1 cellular context compared by ENCODE assay signal in the genomic region with DNA sequence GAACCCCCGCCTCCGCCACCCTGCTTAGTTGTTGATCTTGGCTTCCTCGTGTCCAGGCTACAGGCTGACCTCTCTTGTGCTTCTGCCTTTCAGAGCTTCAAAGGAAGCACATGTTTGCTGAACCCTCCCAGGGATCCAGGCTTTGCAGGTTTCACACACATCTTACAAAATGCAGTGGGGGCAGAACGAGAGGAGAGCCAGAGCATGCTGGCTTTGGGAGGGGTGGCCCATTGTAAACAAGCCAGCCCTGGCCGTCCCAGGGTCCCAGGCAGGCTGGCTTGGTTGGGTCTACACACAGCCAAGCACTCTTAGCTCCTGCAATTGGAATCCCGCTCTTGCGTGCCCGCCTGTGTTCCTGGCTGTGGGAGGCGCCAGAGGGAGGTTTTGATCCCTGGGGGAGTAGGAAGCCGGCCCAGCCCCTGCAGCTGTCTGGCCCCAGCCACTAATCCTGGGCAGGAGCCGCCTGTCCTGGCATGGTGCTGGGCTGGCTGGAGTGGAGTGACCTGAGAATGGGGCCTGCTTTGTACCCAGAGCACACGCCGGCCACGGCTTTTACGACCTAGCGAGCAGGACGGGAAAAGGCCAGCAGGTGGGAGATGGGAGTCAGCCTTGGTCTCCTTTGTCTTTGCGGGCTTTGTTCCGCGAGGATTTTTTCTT.
TF ChIP-seq lines count a peak whose summit lies in the region.

No MANE protein-coding gene starts in this region.

TF ChIP-seq in HepG2, 621 proteins besides CTCF, POLR2A, EP300 and RAD21 (continued from another document and continues in another):
- TF ChIP-seq RARA (CRISPR knock-in tag; IDR thresholded peaks at IDR 0.05) (peak; percentile 93), PHF8 (CRISPR knock-in tag; IDR thresholded peaks at IDR 0.05) (peak; percentile 69), ZSCAN22 (CRISPR knock-in tag; IDR thresholded peaks at IDR 0.05) (no peak; the same call in 1 of the 2 replicates), ZNF367 (CRISPR knock-in tag; IDR thresholded peaks at IDR 0.05; ENCODE audit: borderline replicate concordance) (peak; percentile 82; the same call in 1 of the 2 replicates), ZNF333 (CRISPR knock-in tag; IDR thresholded peaks at IDR 0.05; ENCODE audit: borderline replicate concordance) (no peak), ZNF530 (CRISPR knock-in tag; IDR thresholded peaks at IDR 0.05; ENCODE audit: low read depth) (no peak), ZFP90 (CRISPR knock-in tag; IDR thresholded peaks at IDR 0.05; ENCODE audit: borderline replicate concordance) (peak; percentile 92), ZNF678 (CRISPR knock-in tag; IDR thresholded peaks at IDR 0.05) (no peak), SETDB1 (CRISPR knock-in tag; IDR thresholded peaks at IDR 0.05; ENCODE audit: borderline replicate concordance) (no peak), ZNF549 (CRISPR knock-in tag; IDR thresholded peaks at IDR 0.05) (no peak), FOXK2 (IDR thresholded peaks at IDR 0.05) (peak; percentile 93), ZNF343 (CRISPR knock-in tag; IDR thresholded peaks at IDR 0.05) (peak; percentile 79), KLF12 (CRISPR knock-in tag; IDR thresholded peaks at IDR 0.05; ENCODE audit: borderline replicate concordance) (no peak), HNRNPUL1 (IDR thresholded peaks at IDR 0.05; ENCODE audit: low read depth, low read length) (no peak), YEATS2 (CRISPR knock-in tag; IDR thresholded peaks at IDR 0.05; ENCODE audit: borderline replicate concordance) (peak; percentile 83; the same call in 1 of the 2 replicates), ZNF337 (CRISPR knock-in tag; IDR thresholded peaks at IDR 0.05; ENCODE audit: borderline replicate concordance, low read depth) (0 out of 2 replicates have a peak, but pooled peaks have one; percentile 80), ZNF432 (CRISPR knock-in tag; IDR thresholded peaks at IDR 0.05; ENCODE audit: borderline replicate concordance) (no peak), NR1H2 (CRISPR knock-in tag; IDR thresholded peaks at IDR 0.05; ENCODE audit: borderline replicate concordance, low read depth) (no peak; the same call in 1 of the 2 replicates), ONECUT2 (CRISPR knock-in tag; IDR thresholded peaks at IDR 0.05) (peak; percentile 51; the same call in 1 of the 2 replicates), PCBP2 (optimal IDR thresholded peaks at IDR 0.05; ENCODE audit: low read depth, low read length, poor library complexity, severe bottlenecking) (no peak), TCF7L2 (IDR thresholded peaks at IDR 0.05; ENCODE audit: low read depth, low read length) (no peak; the same call in 1 of the 2 replicates), KDM4B (CRISPR knock-in tag; IDR thresholded peaks at IDR 0.05) (peak; percentile 70; the same call in 1 of the 2 replicates), SKI (IDR thresholded peaks at IDR 0.05; ENCODE audit: partially characterized antibody) (peak; percentile 77), PHF20 (CRISPR knock-in tag; IDR thresholded peaks at IDR 0.05) (no peak), WIZ (CRISPR knock-in tag; IDR thresholded peaks at IDR 0.05) (no peak)
- TF ChIP-seq, protein P1, sequence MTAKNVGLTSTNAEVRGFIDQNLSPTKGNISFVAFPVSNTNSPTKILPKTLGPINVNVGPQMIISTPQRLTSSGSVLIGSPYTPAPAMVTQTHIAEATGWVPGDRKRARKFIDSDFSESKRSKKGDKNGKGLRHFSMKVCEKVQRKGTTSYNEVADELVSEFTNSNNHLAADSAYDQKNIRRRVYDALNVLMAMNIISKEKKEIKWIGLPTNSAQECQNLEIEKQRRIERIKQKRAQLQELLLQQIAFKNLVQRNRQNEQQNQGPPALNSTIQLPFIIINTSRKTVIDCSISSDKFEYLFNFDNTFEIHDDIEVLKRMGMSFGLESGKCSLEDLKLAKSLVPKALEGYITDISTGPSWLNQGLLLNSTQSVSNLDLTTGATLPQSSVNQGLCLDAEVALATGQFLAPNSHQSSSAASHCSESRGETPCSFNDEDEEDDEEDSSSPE (CRISPR knock-in tag; IDR thresholded peaks at IDR 0.05) = peak; percentile 89
- TF ChIP-seq, protein P2, sequence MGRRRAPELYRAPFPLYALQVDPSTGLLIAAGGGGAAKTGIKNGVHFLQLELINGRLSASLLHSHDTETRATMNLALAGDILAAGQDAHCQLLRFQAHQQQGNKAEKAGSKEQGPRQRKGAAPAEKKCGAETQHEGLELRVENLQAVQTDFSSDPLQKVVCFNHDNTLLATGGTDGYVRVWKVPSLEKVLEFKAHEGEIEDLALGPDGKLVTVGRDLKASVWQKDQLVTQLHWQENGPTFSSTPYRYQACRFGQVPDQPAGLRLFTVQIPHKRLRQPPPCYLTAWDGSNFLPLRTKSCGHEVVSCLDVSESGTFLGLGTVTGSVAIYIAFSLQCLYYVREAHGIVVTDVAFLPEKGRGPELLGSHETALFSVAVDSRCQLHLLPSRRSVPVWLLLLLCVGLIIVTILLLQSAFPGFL (CRISPR knock-in tag; IDR thresholded peaks at IDR 0.05) = no peak
- TF ChIP-seq, protein P3, sequence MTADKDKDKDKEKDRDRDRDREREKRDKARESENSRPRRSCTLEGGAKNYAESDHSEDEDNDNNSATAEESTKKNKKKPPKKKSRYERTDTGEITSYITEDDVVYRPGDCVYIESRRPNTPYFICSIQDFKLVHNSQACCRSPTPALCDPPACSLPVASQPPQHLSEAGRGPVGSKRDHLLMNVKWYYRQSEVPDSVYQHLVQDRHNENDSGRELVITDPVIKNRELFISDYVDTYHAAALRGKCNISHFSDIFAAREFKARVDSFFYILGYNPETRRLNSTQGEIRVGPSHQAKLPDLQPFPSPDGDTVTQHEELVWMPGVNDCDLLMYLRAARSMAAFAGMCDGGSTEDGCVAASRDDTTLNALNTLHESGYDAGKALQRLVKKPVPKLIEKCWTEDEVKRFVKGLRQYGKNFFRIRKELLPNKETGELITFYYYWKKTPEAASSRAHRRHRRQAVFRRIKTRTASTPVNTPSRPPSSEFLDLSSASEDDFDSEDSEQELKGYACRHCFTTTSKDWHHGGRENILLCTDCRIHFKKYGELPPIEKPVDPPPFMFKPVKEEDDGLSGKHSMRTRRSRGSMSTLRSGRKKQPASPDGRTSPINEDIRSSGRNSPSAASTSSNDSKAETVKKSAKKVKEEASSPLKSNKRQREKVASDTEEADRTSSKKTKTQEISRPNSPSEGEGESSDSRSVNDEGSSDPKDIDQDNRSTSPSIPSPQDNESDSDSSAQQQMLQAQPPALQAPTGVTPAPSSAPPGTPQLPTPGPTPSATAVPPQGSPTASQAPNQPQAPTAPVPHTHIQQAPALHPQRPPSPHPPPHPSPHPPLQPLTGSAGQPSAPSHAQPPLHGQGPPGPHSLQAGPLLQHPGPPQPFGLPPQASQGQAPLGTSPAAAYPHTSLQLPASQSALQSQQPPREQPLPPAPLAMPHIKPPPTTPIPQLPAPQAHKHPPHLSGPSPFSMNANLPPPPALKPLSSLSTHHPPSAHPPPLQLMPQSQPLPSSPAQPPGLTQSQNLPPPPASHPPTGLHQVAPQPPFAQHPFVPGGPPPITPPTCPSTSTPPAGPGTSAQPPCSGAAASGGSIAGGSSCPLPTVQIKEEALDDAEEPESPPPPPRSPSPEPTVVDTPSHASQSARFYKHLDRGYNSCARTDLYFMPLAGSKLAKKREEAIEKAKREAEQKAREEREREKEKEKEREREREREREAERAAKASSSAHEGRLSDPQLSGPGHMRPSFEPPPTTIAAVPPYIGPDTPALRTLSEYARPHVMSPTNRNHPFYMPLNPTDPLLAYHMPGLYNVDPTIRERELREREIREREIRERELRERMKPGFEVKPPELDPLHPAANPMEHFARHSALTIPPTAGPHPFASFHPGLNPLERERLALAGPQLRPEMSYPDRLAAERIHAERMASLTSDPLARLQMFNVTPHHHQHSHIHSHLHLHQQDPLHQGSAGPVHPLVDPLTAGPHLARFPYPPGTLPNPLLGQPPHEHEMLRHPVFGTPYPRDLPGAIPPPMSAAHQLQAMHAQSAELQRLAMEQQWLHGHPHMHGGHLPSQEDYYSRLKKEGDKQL (CRISPR knock-in tag; IDR thresholded peaks at IDR 0.05; ENCODE audit: low read depth) = peak; percentile 85
- TF ChIP-seq, protein P4, sequence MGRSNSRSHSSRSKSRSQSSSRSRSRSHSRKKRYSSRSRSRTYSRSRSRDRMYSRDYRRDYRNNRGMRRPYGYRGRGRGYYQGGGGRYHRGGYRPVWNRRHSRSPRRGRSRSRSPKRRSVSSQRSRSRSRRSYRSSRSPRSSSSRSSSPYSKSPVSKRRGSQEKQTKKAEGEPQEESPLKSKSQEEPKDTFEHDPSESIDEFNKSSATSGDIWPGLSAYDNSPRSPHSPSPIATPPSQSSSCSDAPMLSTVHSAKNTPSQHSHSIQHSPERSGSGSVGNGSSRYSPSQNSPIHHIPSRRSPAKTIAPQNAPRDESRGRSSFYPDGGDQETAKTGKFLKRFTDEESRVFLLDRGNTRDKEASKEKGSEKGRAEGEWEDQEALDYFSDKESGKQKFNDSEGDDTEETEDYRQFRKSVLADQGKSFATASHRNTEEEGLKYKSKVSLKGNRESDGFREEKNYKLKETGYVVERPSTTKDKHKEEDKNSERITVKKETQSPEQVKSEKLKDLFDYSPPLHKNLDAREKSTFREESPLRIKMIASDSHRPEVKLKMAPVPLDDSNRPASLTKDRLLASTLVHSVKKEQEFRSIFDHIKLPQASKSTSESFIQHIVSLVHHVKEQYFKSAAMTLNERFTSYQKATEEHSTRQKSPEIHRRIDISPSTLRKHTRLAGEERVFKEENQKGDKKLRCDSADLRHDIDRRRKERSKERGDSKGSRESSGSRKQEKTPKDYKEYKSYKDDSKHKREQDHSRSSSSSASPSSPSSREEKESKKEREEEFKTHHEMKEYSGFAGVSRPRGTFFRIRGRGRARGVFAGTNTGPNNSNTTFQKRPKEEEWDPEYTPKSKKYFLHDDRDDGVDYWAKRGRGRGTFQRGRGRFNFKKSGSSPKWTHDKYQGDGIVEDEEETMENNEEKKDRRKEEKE (IDR thresholded peaks at IDR 0.05) = no peak
- TF ChIP-seq, protein P5, sequence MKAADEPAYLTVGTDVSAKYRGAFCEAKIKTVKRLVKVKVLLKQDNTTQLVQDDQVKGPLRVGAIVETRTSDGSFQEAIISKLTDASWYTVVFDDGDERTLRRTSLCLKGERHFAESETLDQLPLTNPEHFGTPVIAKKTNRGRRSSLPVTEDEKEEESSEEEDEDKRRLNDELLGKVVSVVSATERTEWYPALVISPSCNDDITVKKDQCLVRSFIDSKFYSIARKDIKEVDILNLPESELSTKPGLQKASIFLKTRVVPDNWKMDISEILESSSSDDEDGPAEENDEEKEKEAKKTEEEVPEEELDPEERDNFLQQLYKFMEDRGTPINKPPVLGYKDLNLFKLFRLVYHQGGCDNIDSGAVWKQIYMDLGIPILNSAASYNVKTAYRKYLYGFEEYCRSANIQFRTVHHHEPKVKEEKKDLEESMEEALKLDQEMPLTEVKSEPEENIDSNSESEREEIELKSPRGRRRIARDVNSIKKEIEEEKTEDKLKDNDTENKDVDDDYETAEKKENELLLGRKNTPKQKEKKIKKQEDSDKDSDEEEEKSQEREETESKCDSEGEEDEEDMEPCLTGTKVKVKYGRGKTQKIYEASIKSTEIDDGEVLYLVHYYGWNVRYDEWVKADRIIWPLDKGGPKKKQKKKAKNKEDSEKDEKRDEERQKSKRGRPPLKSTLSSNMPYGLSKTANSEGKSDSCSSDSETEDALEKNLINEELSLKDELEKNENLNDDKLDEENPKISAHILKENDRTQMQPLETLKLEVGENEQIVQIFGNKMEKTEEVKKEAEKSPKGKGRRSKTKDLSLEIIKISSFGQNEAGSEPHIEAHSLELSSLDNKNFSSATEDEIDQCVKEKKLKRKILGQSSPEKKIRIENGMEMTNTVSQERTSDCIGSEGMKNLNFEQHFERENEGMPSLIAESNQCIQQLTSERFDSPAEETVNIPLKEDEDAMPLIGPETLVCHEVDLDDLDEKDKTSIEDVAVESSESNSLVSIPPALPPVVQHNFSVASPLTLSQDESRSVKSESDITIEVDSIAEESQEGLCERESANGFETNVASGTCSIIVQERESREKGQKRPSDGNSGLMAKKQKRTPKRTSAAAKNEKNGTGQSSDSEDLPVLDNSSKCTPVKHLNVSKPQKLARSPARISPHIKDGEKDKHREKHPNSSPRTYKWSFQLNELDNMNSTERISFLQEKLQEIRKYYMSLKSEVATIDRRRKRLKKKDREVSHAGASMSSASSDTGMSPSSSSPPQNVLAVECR (CRISPR knock-in tag; IDR thresholded peaks at IDR 0.05; ENCODE audit: borderline replicate concordance) = peak; percentile 95
- TF ChIP-seq, protein P6, sequence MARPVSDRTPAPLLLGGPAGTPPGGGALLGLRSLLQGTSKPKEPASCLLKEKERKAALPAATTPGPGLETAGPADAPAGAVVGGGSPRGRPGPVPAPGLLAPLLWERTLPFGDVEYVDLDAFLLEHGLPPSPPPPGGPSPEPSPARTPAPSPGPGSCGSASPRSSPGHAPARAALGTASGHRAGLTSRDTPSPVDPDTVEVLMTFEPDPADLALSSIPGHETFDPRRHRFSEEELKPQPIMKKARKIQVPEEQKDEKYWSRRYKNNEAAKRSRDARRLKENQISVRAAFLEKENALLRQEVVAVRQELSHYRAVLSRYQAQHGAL (CRISPR knock-in tag; IDR thresholded peaks at IDR 0.05; ENCODE audit: not compliant biosample characterization) = peak; percentile 15
- TF ChIP-seq, protein P7, sequence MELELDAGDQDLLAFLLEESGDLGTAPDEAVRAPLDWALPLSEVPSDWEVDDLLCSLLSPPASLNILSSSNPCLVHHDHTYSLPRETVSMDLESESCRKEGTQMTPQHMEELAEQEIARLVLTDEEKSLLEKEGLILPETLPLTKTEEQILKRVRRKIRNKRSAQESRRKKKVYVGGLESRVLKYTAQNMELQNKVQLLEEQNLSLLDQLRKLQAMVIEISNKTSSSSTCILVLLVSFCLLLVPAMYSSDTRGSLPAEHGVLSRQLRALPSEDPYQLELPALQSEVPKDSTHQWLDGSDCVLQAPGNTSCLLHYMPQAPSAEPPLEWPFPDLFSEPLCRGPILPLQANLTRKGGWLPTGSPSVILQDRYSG (CRISPR knock-in tag; IDR thresholded peaks at IDR 0.05) = peak; percentile 75; the same call in 1 of the 2 replicates
- TF ChIP-seq, protein P8, sequence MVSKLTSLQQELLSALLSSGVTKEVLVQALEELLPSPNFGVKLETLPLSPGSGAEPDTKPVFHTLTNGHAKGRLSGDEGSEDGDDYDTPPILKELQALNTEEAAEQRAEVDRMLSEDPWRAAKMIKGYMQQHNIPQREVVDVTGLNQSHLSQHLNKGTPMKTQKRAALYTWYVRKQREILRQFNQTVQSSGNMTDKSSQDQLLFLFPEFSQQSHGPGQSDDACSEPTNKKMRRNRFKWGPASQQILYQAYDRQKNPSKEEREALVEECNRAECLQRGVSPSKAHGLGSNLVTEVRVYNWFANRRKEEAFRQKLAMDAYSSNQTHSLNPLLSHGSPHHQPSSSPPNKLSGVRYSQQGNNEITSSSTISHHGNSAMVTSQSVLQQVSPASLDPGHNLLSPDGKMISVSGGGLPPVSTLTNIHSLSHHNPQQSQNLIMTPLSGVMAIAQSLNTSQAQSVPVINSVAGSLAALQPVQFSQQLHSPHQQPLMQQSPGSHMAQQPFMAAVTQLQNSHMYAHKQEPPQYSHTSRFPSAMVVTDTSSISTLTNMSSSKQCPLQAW (CRISPR knock-in tag; IDR thresholded peaks at IDR 0.05) = peak; percentile 98
- TF ChIP-seq, protein P9, sequence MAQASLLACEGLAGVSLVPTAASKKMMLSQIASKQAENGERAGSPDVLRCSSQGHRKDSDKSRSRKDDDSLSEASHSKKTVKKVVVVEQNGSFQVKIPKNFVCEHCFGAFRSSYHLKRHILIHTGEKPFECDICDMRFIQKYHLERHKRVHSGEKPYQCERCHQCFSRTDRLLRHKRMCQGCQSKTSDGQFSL (CRISPR knock-in tag; IDR thresholded peaks at IDR 0.05) = no peak
- TF ChIP-seq, protein P10, sequence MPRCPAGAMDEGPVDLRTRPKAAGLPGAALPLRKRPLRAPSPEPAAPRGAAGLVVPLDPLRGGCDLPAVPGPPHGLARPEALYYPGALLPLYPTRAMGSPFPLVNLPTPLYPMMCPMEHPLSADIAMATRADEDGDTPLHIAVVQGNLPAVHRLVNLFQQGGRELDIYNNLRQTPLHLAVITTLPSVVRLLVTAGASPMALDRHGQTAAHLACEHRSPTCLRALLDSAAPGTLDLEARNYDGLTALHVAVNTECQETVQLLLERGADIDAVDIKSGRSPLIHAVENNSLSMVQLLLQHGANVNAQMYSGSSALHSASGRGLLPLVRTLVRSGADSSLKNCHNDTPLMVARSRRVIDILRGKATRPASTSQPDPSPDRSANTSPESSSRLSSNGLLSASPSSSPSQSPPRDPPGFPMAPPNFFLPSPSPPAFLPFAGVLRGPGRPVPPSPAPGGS (CRISPR knock-in tag; IDR thresholded peaks at IDR 0.05) = peak; percentile 78; the same call in 1 of the 2 replicates
